22 cellular contexts compared by ENCODE assay signal in genomic region chr13:44497801-44498200, GRCh38.
"Had no signal": no experiment of that assay in that cellular context is flagged by ENCODE, and none has a peak within 500 bp of the region (broad histone marks: within the 10 kb centered on the region; RNA-seq: fewer than 3 reads in every experiment).

No MANE protein-coding gene starts in this region.

- H3K4me3 ChIP-seq: MG63 had no signal

- ATAC-seq: HepG2 had no signal

- H3K9me3 ChIP-seq: MG63, SK-N-SH had no signal

- H3K27me3 ChIP-seq: MG63 had no signal

- H3K9ac ChIP-seq: SK-N-SH had no signal

- DNase-seq: IMR-90, Karpas-422, KG1, MG63, NCI-H1092, NCI-H1105 treated with DMSO at 0.1 percent for 48 hours, NCI-H1417 treated with DMSO at 0.1 percent for 48 hours, NCI-H146, NCI-H1694 treated with DMSO at 0.1 percent for 48 hours, NCI-H1930, NCI-H2081, NCI-H2107, NCI-H226, NCI-H446, NCI-H510A, NCI-H524 treated with DMSO at 0.1 percent for 48 hours, NCI-H69, NCI-H774, RPMI8226, SHP77, SK-N-SH had no signal
